Comparison of ENCODE assay signal across 16 cellular contexts in the genomic region with DNA sequence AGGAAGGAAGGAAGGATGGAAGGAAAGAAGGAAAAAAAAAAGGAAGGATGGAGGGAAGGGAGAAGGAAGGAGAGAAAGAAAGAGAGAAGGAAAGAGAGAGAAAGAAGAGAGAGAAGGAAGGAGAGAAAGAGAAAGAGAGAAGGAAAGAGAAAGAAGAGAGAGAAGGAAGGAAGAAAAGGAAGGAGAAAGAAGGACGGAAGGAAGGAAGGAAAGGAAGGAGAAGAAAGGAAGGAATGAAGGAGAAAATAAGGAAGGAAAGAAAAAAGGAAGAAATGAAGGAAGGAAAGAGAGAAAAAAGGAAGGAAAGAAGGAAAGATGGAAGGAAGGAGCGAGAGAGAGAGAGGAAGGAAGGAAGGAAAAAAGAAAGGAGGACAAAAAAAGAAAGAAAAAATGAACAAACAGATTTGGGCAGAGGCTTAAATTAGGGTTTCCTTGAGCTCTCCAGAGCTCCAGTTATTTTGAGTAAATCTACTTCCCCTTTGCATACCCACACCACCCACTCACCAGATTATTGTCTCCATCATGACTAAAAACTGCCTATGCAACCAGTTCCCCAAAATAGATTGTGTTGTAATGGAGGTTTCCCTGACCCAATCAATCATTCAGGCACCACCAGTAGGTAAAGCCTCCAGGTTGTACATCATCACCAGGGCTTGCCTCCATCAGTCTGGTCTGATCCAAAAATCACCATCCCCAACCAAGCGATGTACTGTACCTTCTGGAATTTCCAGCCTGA.
DNase-seq lines count a peak whose midpoint lies in the region; ATAC-seq and TF ChIP-seq lines count a peak whose summit lies in the region.
"Had no signal": no experiment of that assay in that cellular context is flagged by ENCODE, and none has a peak within 500 bp of the region (broad histone marks: within the 10 kb centered on the region; RNA-seq: fewer than 3 reads in every experiment).

No MANE protein-coding gene starts in this region.

- H3K36me3 Mint-ChIP-seq in CD8-positive, alpha-beta T cell: no peaks in the 10 kb centered on the region
- H3K36me3 Mint-ChIP-seq: mesothelial cell of epicardium had no signal

- H3K4me3 ChIP-seq in CD8-positive, alpha-beta T cell (ENCODE audit: low read depth, low read length): no peak overlapping the region
- H3K4me3 ChIP-seq in sigmoid colon: no peak overlapping the region
- H3K4me3 ChIP-seq: upper lobe of right lung had no signal

- CTCF ChIA-PET in CD8-positive, alpha-beta T cell (lab: Charles Lee): no interaction called here

- peaks cover 19% of the 10 kb centered on the region for H3K9me3 Mint-ChIP-seq in CD8-positive, alpha-beta T cell

- ATAC-seq in CD8-positive, alpha-beta T cell: no peak
- peak; percentile 71 for ATAC-seq in GM19395 (IDR thresholded peaks at IDR 0.05; ENCODE audit: unreplicated experiment)
- peak; percentile 72 for ATAC-seq in HG03095 (IDR thresholded peaks at IDR 0.05; ENCODE audit: unreplicated experiment)
- no peak for ATAC-seq in GM18498 (IDR thresholded peaks at IDR 0.05; ENCODE audit: unreplicated experiment)
- ATAC-seq: PC-3, upper lobe of right lung had no signal

- TF ChIP-seq POLR2A in sigmoid colon (IDR thresholded peaks at IDR 0.05): no peak

- H3K27me3 ChIP-seq in CD8-positive, alpha-beta T cell (ENCODE audit: insufficient read depth, low read length): no peaks in the 10 kb centered on the region
- no peaks in the 10 kb centered on the region for H3K27me3 ChIP-seq in sigmoid colon
- H3K27me3 ChIP-seq: upper lobe of right lung had no signal

- intact Hi-C loops in CD8-positive, alpha-beta T cell (cut with DNase I, micrococcal nuclease): no loop called here
- intact Hi-C loops in sigmoid colon (cut with DNase I): no loop called here

- DNase-seq in CD8-positive, alpha-beta T cell: no peak
- DNase-seq in NOMO-1 treated with dmso at 0.1 percent for 144 hours (lab: John Stamatoyannopoulos, UW; ENCODE audit: unreplicated experiment) (peak; percentile 62), sigmoid colon (no peak), DMS 273 (lab: John Stamatoyannopoulos, UW; ENCODE audit: unreplicated experiment) (no peak), A172 (ENCODE audit: low spot score) (no peak)
- DNase-seq: activated CD4-positive, alpha-beta T cell treated with anti-CD3 and anti-CD28 coated beads, Interleukin-2, amount 50 U/mL, for 1 hour; anterior cingulate cortex; DMS79; PC-3; stimulated activated CD4-positive, alpha-beta T cell treated with anti-CD3 and anti-CD28 coated beads, Interleukin-12 subunit alpha, Interleukin-12 subunit beta, amount 100 ng/mL, for 4 hours; upper lobe of right lung had no signal

- no peak overlapping the region for H3K27ac ChIP-seq in CD8-positive, alpha-beta T cell (ENCODE audit: low read depth, low read length)
- no peak overlapping the region for H3K27ac ChIP-seq in sigmoid colon
- H3K27ac ChIP-seq: upper lobe of right lung had no signal

- H3K27ac Mint-ChIP-seq in CD8-positive, alpha-beta T cell: no peak overlapping the region
- H3K27ac Mint-ChIP-seq: activated T-helper 1 cell treated with anti-CD3 and anti-CD28 coated beads, Interleukin-12 subunit alpha, Interleukin-12 subunit beta, Interleukin-2, Interleukin-4 antibody, amounts not matched to agents 30 ng/mL and 10 ng/mL and 1 ng/mL, durations not matched to agents 14 hours and 24 hours and 36 hours; mesothelial cell of epicardium had no signal

- no peaks in the 10 kb centered on the region for H3K27me3 Mint-ChIP-seq in CD8-positive, alpha-beta T cell (ENCODE audit: low read depth)

- POLR2A ChIA-PET in CD8-positive, alpha-beta T cell (lab: Charles Lee): no interaction called here

- no peak overlapping the region for H3K4me3 Mint-ChIP-seq in CD8-positive, alpha-beta T cell
- H3K4me3 Mint-ChIP-seq: activated T-helper 1 cell treated with anti-CD3 and anti-CD28 coated beads, Interleukin-12 subunit alpha, Interleukin-12 subunit beta, Interleukin-2, Interleukin-4 antibody, amounts not matched to agents 30 ng/mL and 10 ng/mL and 1 ng/mL, durations not matched to agents 14 hours and 24 hours and 36 hours; mesothelial cell of epicardium had no signal

- WGBS in sigmoid colon, 2 donors: 73 to 87% methylated on average over 3 of the region's 3 CpGs

- TF ChIP-seq EP300 in sigmoid colon (IDR thresholded peaks at IDR 0.05): no peak

- TF ChIP-seq CTCF in CD8-positive, alpha-beta T cell (IDR thresholded peaks at IDR 0.05): peak; percentile 37
- no peak for TF ChIP-seq CTCF in sigmoid colon (IDR thresholded peaks at IDR 0.05)

- H3K36me3 ChIP-seq in CD8-positive, alpha-beta T cell (ENCODE audit: insufficient read depth, low read length): no peaks in the 10 kb centered on the region
- H3K36me3 ChIP-seq in sigmoid colon: no peaks in the 10 kb centered on the region
- H3K36me3 ChIP-seq: upper lobe of right lung had no signal

- H3K4me1 Mint-ChIP-seq in CD8-positive, alpha-beta T cell (ENCODE audit: low read depth): no peaks in the 10 kb centered on the region
- H3K4me1 Mint-ChIP-seq: mesothelial cell of epicardium had no signal

- no peaks in the 10 kb centered on the region for H3K9me3 ChIP-seq in CD8-positive, alpha-beta T cell (ENCODE audit: low read length)
- no peaks in the 10 kb centered on the region for H3K9me3 ChIP-seq in sigmoid colon
- H3K9me3 ChIP-seq: upper lobe of right lung had no signal

- no peaks in the 10 kb centered on the region for H3K4me1 ChIP-seq in CD8-positive, alpha-beta T cell (ENCODE audit: insufficient read depth, low read length)
- H3K4me1 ChIP-seq in sigmoid colon: no peaks in the 10 kb centered on the region
- H3K4me1 ChIP-seq: upper lobe of right lung had no signal

Comparison
In these comparisons a context has a peak if more than half of its experiments do, and no peak if none do; other contexts are left out.
1. ATAC-seq: peak in GM19395 (single experiment) and HG03095 (single experiment); none in CD8-positive, alpha-beta T cell (single experiment) and GM18498 (single experiment).